9 cellular contexts compared by ENCODE assay signal in the genomic region with DNA sequence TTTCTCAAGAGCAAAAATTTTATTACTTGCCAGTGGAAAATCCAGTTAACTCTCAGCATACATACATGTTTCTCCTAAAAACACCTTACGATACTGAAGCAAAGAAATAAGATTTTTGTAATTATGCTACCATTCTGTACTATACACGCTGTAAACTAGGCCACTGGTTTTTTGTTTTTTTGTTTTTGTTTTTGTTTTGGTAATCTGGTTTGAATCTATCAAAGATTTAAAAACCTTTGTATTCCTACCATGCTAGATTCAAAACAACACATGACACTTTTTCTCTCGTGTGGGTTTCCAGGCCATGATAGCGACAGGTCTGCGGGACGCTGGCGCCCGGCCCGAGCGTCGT. TPM values are rescaled to one million over a fixed set of nuclear protein-coding genes. Genes with fewer than 3 reads are reported as not detected.
A peak's percentile ranks its signal among the peaks of the same experiment; 100 is the strongest.
DNase-seq lines count a peak whose midpoint lies in the region; ATAC-seq, FAIRE-seq and TF ChIP-seq lines count a peak whose summit lies in the region.
"Had no signal": no experiment of that assay in that cellular context is flagged by ENCODE, and none has a peak within 500 bp of the region (broad histone marks: within the 10 kb centered on the region; RNA-seq: fewer than 3 reads in every experiment).

No MANE protein-coding gene starts in this region.

- SMC1A ChIA-PET in GM12878 (lab: Charles Lee; ENCODE audit: uncharacterized antibody, unreplicated experiment), result interaction anchor here (1.1 to 2.0 kb wide), 2 partner anchors 15 to 20 kb away, joined by 3 to 5 read pairs; no protein-coding TSS in a partner anchor

- H3K36me3 Mint-ChIP-seq in activated CD8-positive, alpha-beta memory T cell treated with anti-CD3 and anti-CD28 coated beads, Interleukin-2, amount 10 ng/mL, durations not matched to agents 7 days and 5 days, result peaks cover 2% of the 10 kb centered on the region

- no peak for TF ChIP-seq EP300 in GM12878 (IDR thresholded peaks at IDR 0.05; ENCODE audit: borderline replicate concordance in 1 of 2, control insufficient read depth in 1 of 2, low read depth in 2 of 2, low read length in 2 of 2)

- peak overlapping the region; percentile 88 for H3K9ac ChIP-seq in GM12878 (ENCODE audit: control insufficient read depth, insufficient read depth, low read length)

- DNase-seq in activated CD8-positive, alpha-beta memory T cell treated with anti-CD3 and anti-CD28 coated beads, Interleukin-2, amount 10 ng/mL, durations not matched to agents 7 days and 5 days, result no peak
- no peak for DNase-seq in activated CD8-positive, alpha-beta memory T cell treated with anti-CD3 and anti-CD28 coated beads, Interleukin-2, amount 50 U/mL, for 4 hours
- DNase-seq in GM12878 (ENCODE audit: low read depth, low spot score) (no peak), right lobe of liver (no peak), T1000 (lab: John Stamatoyannopoulos, UW) (no peak)
- no peak for DNase-seq in effector CD4-positive, alpha-beta T cell
- DNase-seq: central memory CD4-positive, alpha-beta T cell had no signal

- H3K27ac Mint-ChIP-seq in activated CD8-positive, alpha-beta memory T cell treated with anti-CD3 and anti-CD28 coated beads, Interleukin-2, amount 10 ng/mL, durations not matched to agents 7 days and 5 days, result peak overlapping the region; percentile 90

- POLR2A ChIA-PET in GM12878 (lab: Charles Lee), result interaction anchor here (0.5 kb wide), 1 partner anchor 9 kb away, joined by 6 read pairs; no protein-coding TSS in a partner anchor

- H3K27me3 Mint-ChIP-seq in activated CD8-positive, alpha-beta memory T cell treated with anti-CD3 and anti-CD28 coated beads, Interleukin-2, amount 10 ng/mL, durations not matched to agents 7 days and 5 days, result peaks cover 12% of the 10 kb centered on the region

- no peak for TF ChIP-seq RAD21 in GM12878 (IDR thresholded peaks at IDR 0.05; ENCODE audit: insufficient read depth, low read depth, low read length)

- H2AFZ ChIP-seq in GM12878 (ENCODE audit: control insufficient read depth, low read depth, low read length), result peak overlapping the region; percentile 98

- intact Hi-C loops in GM12878 (cut with micrococcal nuclease; ENCODE audit: unreplicated experiment), result loop anchor here (5.0 kb wide), 1 partner anchor 215 kb away; a partner anchor contains a TSS
- intact Hi-C loops in right lobe of liver (cut with DNase I), result no loop called here

- H3K4me1 Mint-ChIP-seq in activated CD8-positive, alpha-beta memory T cell treated with anti-CD3 and anti-CD28 coated beads, Interleukin-2, amount 10 ng/mL, durations not matched to agents 7 days and 5 days, result peaks cover 24% of the 10 kb centered on the region

- CTCF ChIA-PET in activated CD8-positive, alpha-beta memory T cell treated with anti-CD3 and anti-CD28 coated beads, Interleukin-2, amount 10 ng/mL, durations not matched to agents 7 days and 5 days (lab: Charles Lee), result interaction anchor here (1.1 to 3.1 kb wide), 4 partner anchors 15 to 215 kb away, joined by 4 to 17 read pairs (median 10); a partner anchor contains a TSS
- CTCF ChIA-PET in GM12878 (lab: Yijun Ruan, JAX), result interaction anchor here (2.1 to 3.5 kb wide), 2 partner anchors 19 to 97 kb away, joined by 9 to 19 read pairs; no protein-coding TSS in a partner anchor

- H3K4me3 Mint-ChIP-seq in activated CD8-positive, alpha-beta memory T cell treated with anti-CD3 and anti-CD28 coated beads, Interleukin-2, amount 10 ng/mL, durations not matched to agents 7 days and 5 days, result peak overlapping the region; percentile 94

- H3K36me3 ChIP-seq in GM12878 (ENCODE audit: control insufficient read depth in 2 of 2, insufficient read depth in 2 of 2, low read length in 1 of 2), result no peaks in the 10 kb centered on the region
- no peaks in the 10 kb centered on the region for H3K36me3 ChIP-seq in right lobe of liver
- H3K36me3 ChIP-seq in thymus (ENCODE audit: control insufficient read depth, insufficient read depth), result no peaks in the 10 kb centered on the region

- no peak for ATAC-seq in activated CD8-positive, alpha-beta memory T cell treated with anti-CD3 and anti-CD28 coated beads, Interleukin-2, amount 10 ng/mL, durations not matched to agents 7 days and 5 days
- ATAC-seq in GM12878 (no peak), right lobe of liver (no peak), GM18498 (IDR thresholded peaks at IDR 0.05; ENCODE audit: unreplicated experiment) (no peak)

- no TSS peak for BruUV-seq in GM12878 (replicated peaks; lab: Mats Ljungman, UMichigan)

- peaks cover 2% of the 10 kb centered on the region; the same call in 1 of the 3 replicates for H3K9me3 ChIP-seq in GM12878 (replicated peaks; ENCODE audit: control insufficient read depth, insufficient read depth, low read length)
- H3K9me3 ChIP-seq in right lobe of liver, result no peaks in the 10 kb centered on the region
- H3K9me3 ChIP-seq in thymus (ENCODE audit: control insufficient read depth), result no peaks in the 10 kb centered on the region

- TF ChIP-seq CTCF in GM12878 (IDR thresholded peaks at IDR 0.05 in 2 of 3, conservative IDR thresholded peaks at IDR 0.05 in 1 of 3; ENCODE audit: control insufficient read depth in 2 of 3, extremely low read depth in 1 of 3, insufficient read depth in 1 of 3, low read depth in 3 of 3, low read length in 3 of 3), result no peak
- TF ChIP-seq CTCF in right lobe of liver (IDR thresholded peaks at IDR 0.05), result no peak

- peak; percentile 59 for FAIRE-seq in GM12878 (lab: Jason Lieb, UNC)

- no peaks in the 10 kb centered on the region for H3K4me1 ChIP-seq in GM12878 (ENCODE audit: control insufficient read depth, insufficient read depth, low read length)
- H3K4me1 ChIP-seq in right lobe of liver, result peaks cover 0 to 12% (median 3%) of the 10 kb centered on the region in 4 donors
- peaks cover 3% of the 10 kb centered on the region for H3K4me1 ChIP-seq in thymus (ENCODE audit: control insufficient read depth, insufficient read depth, low read length)

- H3K27ac ChIP-seq in GM12878 (ENCODE audit: control insufficient read depth, insufficient read depth), result peak overlapping the region; percentile 90
- peak overlapping the region; percentile 96 to 98 (median 97) for H3K27ac ChIP-seq in right lobe of liver
- peak overlapping the region; percentile 65 for H3K27ac ChIP-seq in thymus (ENCODE audit: low read depth)

- H3K4me3 ChIP-seq in GM12878, result peak overlapping the region; percentile 84
- H3K4me3 ChIP-seq in right lobe of liver, result peak overlapping the region; percentile 80 to 98 (median 82)
- H3K4me3 ChIP-seq in thymus (ENCODE audit: low read length), result peak overlapping the region; percentile 90

- in situ Hi-C loops in GM12878 (cut with MboI), result no loop called here

- no peaks in the 10 kb centered on the region for H3K27me3 ChIP-seq in GM12878 (replicated peaks in 1 of 2; ENCODE audit: control insufficient read depth in 2 of 2, insufficient read depth in 2 of 2, low read length in 1 of 2)
- H3K27me3 ChIP-seq in right lobe of liver, result no peaks in the 10 kb centered on the region
- H3K27me3 ChIP-seq in thymus (ENCODE audit: control insufficient read depth, insufficient read depth), result no peaks in the 10 kb centered on the region

- no peaks in the 10 kb centered on the region for H3K9me3 Mint-ChIP-seq in activated CD8-positive, alpha-beta memory T cell treated with anti-CD3 and anti-CD28 coated beads, Interleukin-2, amount 10 ng/mL, durations not matched to agents 7 days and 5 days (ENCODE audit: low read depth)

- no peaks in the 10 kb centered on the region for H4K20me1 ChIP-seq in GM12878 (ENCODE audit: control insufficient read depth, insufficient read depth)

- RAD21 ChIA-PET in GM12878 (lab: Charles Lee; ENCODE audit: unreplicated experiment), result interaction anchor here (2.1 kb wide), 1 partner anchor 19 kb away, joined by 11 read pairs; no protein-coding TSS in a partner anchor

- 3% methylated on average over 11 of the region's 11 CpGs for WGBS in GM12878 (ENCODE audit: insufficient coverage, insufficient replicate concordance, low lambda C conversion rate, missing lambda C conversion rate)
- WGBS in right lobe of liver (ENCODE audit: insufficient coverage, low coverage, low lambda C conversion rate, missing lambda C conversion rate), result 4% methylated on average over 11 of the region's 11 CpGs
- WGBS in thymus, result 10% methylated on average over 11 of the region's 11 CpGs

- TF ChIP-seq POLR2A in GM12878 (IDR thresholded peaks at IDR 0.05; ENCODE audit: low read depth, low read length) (no peak), right lobe of liver (IDR thresholded peaks at IDR 0.05) (no peak)

- H3K4me2 ChIP-seq in GM12878 (ENCODE audit: control insufficient read depth, insufficient read depth), result peak overlapping the region; percentile 56

- peaks cover 7% of the 10 kb centered on the region for H3K79me2 ChIP-seq in GM12878 (ENCODE audit: control insufficient read depth, insufficient read depth, low read length)

RNA-seq across cellular contexts. Expression of a gene that starts 0.8 kb away (rescaled TPM):
- total RNA-seq in activated CD8-positive, alpha-beta memory T cell treated with anti-CD3 and anti-CD28 coated beads, Interleukin-2, amount 10 ng/mL, durations not matched to agents 7 days and 5 days, result 1 to 10 TPM; 6.4 to 7.3 TPM
- 4.6 and 5.8 TPM in 2 replicates for total RNA-seq in GM12878 (2013; cell fraction: nucleolus; rRNA removed)
- total RNA-seq in GM12878 (2014; rRNA removed) (10.0 and 16.0 TPM in 2 replicates), GM12878 (2014; rRNA removed; fragmentation: Illumina TruSeq; extraction: Trizol) (10.1 and 10.4 TPM in 2 replicates), GM12878 (2021) (8.9 and 10.6 TPM in 2 replicates), right lobe of liver (10 to 100 TPM; 16.2 to 40.0 (median 23.3) TPM)
- polyA plus RNA-seq in GM12878 (2011; ENCODE audit: low read depth), result 7.0 TPM
- polyA plus RNA-seq in GM12878 (2011; rRNA removed) (11.3 and 13.1 TPM in 2 replicates), GM12878 (2014; fragmentation: Illumina TruSeq; extraction: Trizol) (13.2 and 16.0 TPM in 2 replicates), GM12878 (2014; fragmentation: Nextera tagmentation; extraction: Ambion mirVana) (1 to 10 TPM; 1.8 to 3.8 TPM), GM12878 (2014; rRNA removed) (8.6 and 10.7 TPM in 2 replicates), GM12878 (2016; fragmentation: Nextera tagmentation; extraction: Ambion mirVana) (10 to 100 TPM; 10.0 to 13.1 TPM), thymus (8.0 TPM)
- polyA plus RNA-seq in GM12878 (2011; cell fraction: cytosol; rRNA removed), result 6.8 and 10.3 TPM in 2 replicates
- 1.1 and 2.6 TPM in 2 replicates for polyA plus RNA-seq in GM12878 (2011; cell fraction: nucleus; rRNA removed)
- 6.1 and 8.5 TPM in 2 replicates for polyA plus RNA-seq in GM12878 (2012)
- 8.6 and 16.5 TPM in 2 replicates for polyA minus RNA-seq in GM12878 (2011; rRNA and poly(A)+ RNA removed)
- polyA minus RNA-seq in GM12878 (2011; cell fraction: cytosol; rRNA and poly(A)+ RNA removed), result 3.7 and 6.3 TPM in 2 replicates
- 0.73 and 2.0 TPM in 2 replicates for polyA minus RNA-seq in GM12878 (2011; cell fraction: nucleus; rRNA and poly(A)+ RNA removed)

RNA-seq across cellular contexts. Expression of a gene that starts 58.2 kb away (rescaled TPM):
- not detected for total RNA-seq in activated CD8-positive, alpha-beta memory T cell treated with anti-CD3 and anti-CD28 coated beads, Interleukin-2, amount 10 ng/mL, durations not matched to agents 7 days and 5 days
- not detected in 2 replicates for total RNA-seq in GM12878 (2013; cell fraction: nucleolus; rRNA removed)
- not detected in 2 replicates for total RNA-seq in GM12878 (2014; rRNA removed)
- not detected in 2 replicates for total RNA-seq in GM12878 (2014; rRNA removed; fragmentation: Illumina TruSeq; extraction: Trizol)
- not detected in 2 replicates for total RNA-seq in GM12878 (2021)
- polyA plus RNA-seq in GM12878 (2011; ENCODE audit: low read depth), result not detected
- not detected in 2 replicates for polyA plus RNA-seq in GM12878 (2011; rRNA removed)
- not detected in 2 replicates for polyA plus RNA-seq in GM12878 (2011; cell fraction: cytosol; rRNA removed)
- polyA plus RNA-seq in GM12878 (2011; cell fraction: nucleus; rRNA removed), result not detected in 2 replicates
- polyA plus RNA-seq in GM12878 (2012), result not detected in 2 replicates
- not detected in 2 replicates for polyA plus RNA-seq in GM12878 (2014; fragmentation: Illumina TruSeq; extraction: Trizol)
- not detected for polyA plus RNA-seq in GM12878 (2014; fragmentation: Nextera tagmentation; extraction: Ambion mirVana)
- not detected in 2 replicates for polyA plus RNA-seq in GM12878 (2014; rRNA removed)
- polyA plus RNA-seq in GM12878 (2016; fragmentation: Nextera tagmentation; extraction: Ambion mirVana), result not detected
- polyA minus RNA-seq in GM12878 (2011; rRNA and poly(A)+ RNA removed), result not detected in 2 replicates
- polyA minus RNA-seq in GM12878 (2011; cell fraction: cytosol; rRNA and poly(A)+ RNA removed), result not detected in 2 replicates
- not detected in 2 replicates for polyA minus RNA-seq in GM12878 (2011; cell fraction: nucleus; rRNA and poly(A)+ RNA removed)
- total RNA-seq in right lobe of liver, result not detected
- polyA plus RNA-seq in thymus, result 0.02 TPM
